Comparison of ENCODE assay signal across 1 cellular context in the genomic region with DNA sequence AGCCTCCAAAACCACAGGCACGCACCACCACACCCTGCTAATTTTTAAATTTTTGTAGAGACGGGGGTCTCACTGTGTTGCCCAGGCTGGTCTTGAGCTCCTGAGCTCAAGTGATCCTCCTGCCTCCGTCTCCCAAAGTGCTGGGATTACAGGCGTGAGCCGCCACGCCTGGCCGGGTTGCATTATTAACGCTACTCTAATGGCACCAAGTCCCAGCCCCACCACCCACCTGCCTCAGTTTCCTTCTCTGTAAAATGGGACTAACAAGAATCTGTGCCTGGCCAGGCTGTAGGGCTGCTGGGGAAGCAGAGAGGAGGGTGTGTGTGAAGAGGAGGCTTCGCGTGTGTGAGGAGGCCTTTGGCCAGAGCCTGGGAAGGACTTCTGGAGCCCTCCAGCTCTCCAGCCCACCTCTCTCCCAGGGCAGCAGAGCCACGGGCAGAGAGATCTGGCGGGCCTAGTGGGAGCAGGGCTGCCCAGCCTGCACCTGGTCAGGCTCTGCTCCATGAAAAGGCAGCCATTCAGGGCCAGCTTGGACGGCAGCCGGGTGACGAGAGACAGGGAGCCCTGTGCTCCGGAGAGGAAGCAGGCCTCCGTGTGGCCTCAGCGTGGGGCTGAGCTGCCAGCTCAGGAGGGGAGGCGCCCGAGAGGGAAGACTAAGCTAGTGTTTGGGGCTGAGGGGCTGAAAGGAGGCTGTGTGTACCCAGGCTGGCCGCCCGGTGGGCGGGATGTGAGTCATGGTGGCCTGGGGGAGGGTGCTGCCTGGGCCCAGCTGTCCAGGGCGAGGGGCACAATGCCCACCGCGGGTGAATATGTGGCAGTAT.
TF ChIP-seq lines count a peak whose summit lies in the region.

No MANE protein-coding gene starts in this region.

TF ChIP-seq in H1, 55 proteins besides CTCF, POLR2A, EP300 and RAD21:
- TF ChIP-seq CTBP2 (IDR thresholded peaks at IDR 0.05; ENCODE audit: borderline replicate concordance, insufficient read depth, insufficient read length, low read length) (no peak), JUN (IDR thresholded peaks at IDR 0.05; ENCODE audit: low read depth, low read length) (no peak), KDM4A (IDR thresholded peaks at IDR 0.05; ENCODE audit: low read depth, low read length, severe bottlenecking) (no peak), SIRT6 (IDR thresholded peaks at IDR 0.05; ENCODE audit: low read length) (no peak), PHF8 (conservative IDR thresholded peaks at IDR 0.05; ENCODE audit: low read depth, low read length) (no peak), CEBPB (IDR thresholded peaks at IDR 0.05; ENCODE audit: low read depth, low read length) (no peak), NANOG (IDR thresholded peaks at IDR 0.05; ENCODE audit: insufficient read depth, low read depth, low read length, poor library complexity, severe bottlenecking) (no peak), CBX5 (IDR thresholded peaks at IDR 0.05; ENCODE audit: low read depth, low read length) (no peak), RXRA (IDR thresholded peaks at IDR 0.05; ENCODE audit: insufficient read depth, low read depth, low read length) (no peak), ZNF274 (IDR thresholded peaks at IDR 0.05; ENCODE audit: borderline replicate concordance, extremely low read depth, low read length) (no peak), HDAC6 (IDR thresholded peaks at IDR 0.05; ENCODE audit: low read depth, low read length) (no peak), POLR2AphosphoS5 (IDR thresholded peaks at IDR 0.05; ENCODE audit: low read depth, low read length) (no peak), EGR1 (IDR thresholded peaks at IDR 0.05; ENCODE audit: borderline replicate concordance, low read depth, low read length) (no peak), CHD2 (IDR thresholded peaks at IDR 0.05; ENCODE audit: low read length) (no peak)
- TF ChIP-seq, protein P1, sequence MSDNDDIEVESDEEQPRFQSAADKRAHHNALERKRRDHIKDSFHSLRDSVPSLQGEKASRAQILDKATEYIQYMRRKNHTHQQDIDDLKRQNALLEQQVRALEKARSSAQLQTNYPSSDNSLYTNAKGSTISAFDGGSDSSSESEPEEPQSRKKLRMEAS (IDR thresholded peaks at IDR 0.05), result no peak
- TF ChIP-seq, protein P2, sequence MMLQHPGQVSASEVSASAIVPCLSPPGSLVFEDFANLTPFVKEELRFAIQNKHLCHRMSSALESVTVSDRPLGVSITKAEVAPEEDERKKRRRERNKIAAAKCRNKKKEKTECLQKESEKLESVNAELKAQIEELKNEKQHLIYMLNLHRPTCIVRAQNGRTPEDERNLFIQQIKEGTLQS (IDR thresholded peaks at IDR 0.05; ENCODE audit: insufficient read depth, low read depth, low read length), result no peak
- TF ChIP-seq, protein P3, sequence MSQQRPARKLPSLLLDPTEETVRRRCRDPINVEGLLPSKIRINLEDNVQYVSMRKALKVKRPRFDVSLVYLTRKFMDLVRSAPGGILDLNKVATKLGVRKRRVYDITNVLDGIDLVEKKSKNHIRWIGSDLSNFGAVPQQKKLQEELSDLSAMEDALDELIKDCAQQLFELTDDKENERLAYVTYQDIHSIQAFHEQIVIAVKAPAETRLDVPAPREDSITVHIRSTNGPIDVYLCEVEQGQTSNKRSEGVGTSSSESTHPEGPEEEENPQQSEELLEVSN (IDR thresholded peaks at IDR 0.05), result no peak
